Comparison of ENCODE assay signal across 9 cellular contexts in genomic region chr5:103808464-103809106, GRCh38.
DNase-seq lines count a peak whose midpoint lies in the region; ATAC-seq and TF ChIP-seq lines count a peak whose summit lies in the region.
"Had no signal": no experiment of that assay in that cellular context is flagged by ENCODE, and none has a peak within 500 bp of the region (broad histone marks: within the 10 kb centered on the region; RNA-seq: fewer than 3 reads in every experiment).

No MANE protein-coding gene starts in this region.

- no peaks in the 10 kb centered on the region for H3K36me3 ChIP-seq in Caco-2 (ENCODE audit: control insufficient read depth, insufficient read depth, low read length)

- DNase-seq in Caco-2 (peak; percentile 38 to 64), NCI-H526 (lab: John Stamatoyannopoulos, UW) (peak; percentile 8 to 68), left lobe of liver (ENCODE audit: low spot score) (no peak)
- no peak for DNase-seq in stimulated activated CD4-positive, alpha-beta T cell treated with anti-CD3 and anti-CD28 coated beads, Interleukin-12 subunit alpha, Interleukin-12 subunit beta, amount 100 ng/mL, for 4 hours
- DNase-seq in stimulated activated naive CD8-positive, alpha-beta T cell treated with anti-CD3 and anti-CD28 coated beads, Interleukin-15, Interleukin-2, amounts not matched to agents 100 U/mL and 50 U/mL, for 24 hours: no peak

- POLR2A ChIA-PET in Caco-2 (lab: Charles Lee): no interaction called here

- H3K9me3 ChIP-seq in Caco-2: no peaks in the 10 kb centered on the region

- H3K9me3 Mint-ChIP-seq in Caco-2 (ENCODE audit: unreplicated experiment) (no peaks in the 10 kb centered on the region), brain (no peaks in the 10 kb centered on the region)
- H3K9me3 Mint-ChIP-seq: IgD-negative memory B cell had no signal

- TF ChIP-seq CTCF in Caco-2 (IDR thresholded peaks at IDR 0.05; ENCODE audit: insufficient read depth in 1 of 2, low read depth in 1 of 2, low read length in 1 of 2, severe bottlenecking in 1 of 2, unreplicated experiment in 1 of 2) (peak; percentile 91 to 97), brain (conservative IDR thresholded peaks at IDR 0.05) (peak; percentile 85 to 97)

- H3K27me3 Mint-ChIP-seq in Caco-2 (ENCODE audit: insufficient read depth, unreplicated experiment) (no peaks in the 10 kb centered on the region), brain (peaks cover 2% of the 10 kb centered on the region)
- H3K27me3 Mint-ChIP-seq: IgD-negative memory B cell had no signal

- H3K4me3 Mint-ChIP-seq in Caco-2 (ENCODE audit: unreplicated experiment) (no peak overlapping the region), brain (no peak overlapping the region)
- H3K4me3 Mint-ChIP-seq: IgD-negative memory B cell had no signal

- no peaks in the 10 kb centered on the region for H3K27me3 ChIP-seq in Caco-2 (replicated peaks; ENCODE audit: control insufficient read depth, insufficient read depth, low read length)

- H3K4me1 ChIP-seq in Caco-2: no peaks in the 10 kb centered on the region

- no TSS peak for BruUV-seq in Caco-2 (replicated peaks; lab: Mats Ljungman, UMichigan)

- intact Hi-C loops in Caco-2 (cut with micrococcal nuclease; ENCODE audit: unreplicated experiment): loop anchor here (1.0 to 5.0 kb wide), 3 partner anchors 226 to 605 kb away; no protein-coding TSS in a partner anchor

- H3K36me3 Mint-ChIP-seq in Caco-2 (ENCODE audit: insufficient read depth, unreplicated experiment) (no peaks in the 10 kb centered on the region), brain (no peaks in the 10 kb centered on the region)
- H3K36me3 Mint-ChIP-seq: IgD-negative memory B cell had no signal

- no peak overlapping the region for H3K27ac Mint-ChIP-seq in Caco-2 (ENCODE audit: unreplicated experiment)
- H3K27ac Mint-ChIP-seq in brain: peak overlapping the region in 2 of 5 experiments; percentile 45 to 74
- H3K27ac Mint-ChIP-seq: IgD-negative memory B cell had no signal

- no peaks in the 10 kb centered on the region for H3K4me1 Mint-ChIP-seq in Caco-2 (ENCODE audit: low read depth, unreplicated experiment)
- H3K4me1 Mint-ChIP-seq in brain: peaks cover 24% of the 10 kb centered on the region
- H3K4me1 Mint-ChIP-seq: IgD-negative memory B cell had no signal

- CTCF ChIA-PET in Caco-2 (lab: Charles Lee): interaction anchor here (0.5 to 1.2 kb wide), 4 partner anchors 222 to 624 kb away, joined by 3 to 15 read pairs (median 4); no protein-coding TSS in a partner anchor

- no peak overlapping the region for H3K4me3 ChIP-seq in Caco-2 (ENCODE audit: low read depth, low read length)

- ATAC-seq in GM19452 (IDR thresholded peaks at IDR 0.05; ENCODE audit: unreplicated experiment) (peak; percentile 69), HG03469 (IDR thresholded peaks at IDR 0.05; ENCODE audit: unreplicated experiment) (peak; percentile 93), left lobe of liver (peak; percentile 98)
- ATAC-seq in stimulated activated naive CD8-positive, alpha-beta T cell treated with anti-CD3 and anti-CD28 coated beads, Interleukin-15, Interleukin-2, amounts not matched to agents 100 U/mL and 50 U/mL, for 24 hours: no peak

Comparison
In these comparisons a context has a peak if more than half of its experiments do, and no peak if none do; other contexts are left out.
1. DNase-seq: peak in Caco-2 (2 of 2) and NCI-H526 (2 of 2); none in left lobe of liver (single experiment), stimulated activated CD4-positive, alpha-beta T cell treated with anti-CD3 and anti-CD28 coated beads, Interleukin-12 subunit alpha, Interleukin-12 subunit beta, amount 100 ng/mL, for 4 hours (single experiment) and stimulated activated naive CD8-positive, alpha-beta T cell treated with anti-CD3 and anti-CD28 coated beads, Interleukin-15, Interleukin-2, amounts not matched to agents 100 U/mL and 50 U/mL, for 24 hours (single experiment).